In the genomic region with DNA sequence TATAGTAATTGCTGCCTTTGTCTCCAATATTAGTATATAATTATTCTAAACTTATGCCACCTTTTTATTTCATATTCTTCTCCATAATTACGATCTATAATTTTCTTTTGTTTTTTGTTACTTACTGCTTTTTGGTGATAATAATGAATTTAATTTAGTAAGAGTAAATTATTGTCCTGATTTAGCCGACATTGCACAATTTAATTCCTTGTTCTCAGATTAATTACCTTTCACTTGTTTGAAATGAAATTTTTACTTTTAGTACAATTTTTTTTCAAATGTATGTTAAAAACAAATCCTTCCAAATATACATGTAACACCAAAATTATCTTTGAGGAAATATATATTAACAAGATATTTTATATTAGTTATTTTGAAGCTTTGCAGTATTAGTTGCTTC, we compare ENCODE assay signal across 1 cellular context.
TF ChIP-seq lines count a peak whose summit lies in the region.

No MANE protein-coding gene starts in this region.

TF ChIP-seq in IMR-90, 13 proteins besides CTCF, POLR2A, EP300 and RAD21 (continued from another document):
- TF ChIP-seq, protein P1, sequence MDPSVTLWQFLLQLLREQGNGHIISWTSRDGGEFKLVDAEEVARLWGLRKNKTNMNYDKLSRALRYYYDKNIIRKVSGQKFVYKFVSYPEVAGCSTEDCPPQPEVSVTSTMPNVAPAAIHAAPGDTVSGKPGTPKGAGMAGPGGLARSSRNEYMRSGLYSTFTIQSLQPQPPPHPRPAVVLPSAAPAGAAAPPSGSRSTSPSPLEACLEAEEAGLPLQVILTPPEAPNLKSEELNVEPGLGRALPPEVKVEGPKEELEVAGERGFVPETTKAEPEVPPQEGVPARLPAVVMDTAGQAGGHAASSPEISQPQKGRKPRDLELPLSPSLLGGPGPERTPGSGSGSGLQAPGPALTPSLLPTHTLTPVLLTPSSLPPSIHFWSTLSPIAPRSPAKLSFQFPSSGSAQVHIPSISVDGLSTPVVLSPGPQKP (IDR thresholded peaks at IDR 0.05; ENCODE audit: borderline replicate concordance, low read depth, low read length), result no peak
- peak; percentile 97 for TF ChIP-seq MAFK (IDR thresholded peaks at IDR 0.05; ENCODE audit: low read depth, low read length)
- no peak for TF ChIP-seq SMC3 (IDR thresholded peaks at IDR 0.05; ENCODE audit: low read depth, low read length)
